16 cellular contexts compared by ENCODE assay signal in the genomic region with DNA sequence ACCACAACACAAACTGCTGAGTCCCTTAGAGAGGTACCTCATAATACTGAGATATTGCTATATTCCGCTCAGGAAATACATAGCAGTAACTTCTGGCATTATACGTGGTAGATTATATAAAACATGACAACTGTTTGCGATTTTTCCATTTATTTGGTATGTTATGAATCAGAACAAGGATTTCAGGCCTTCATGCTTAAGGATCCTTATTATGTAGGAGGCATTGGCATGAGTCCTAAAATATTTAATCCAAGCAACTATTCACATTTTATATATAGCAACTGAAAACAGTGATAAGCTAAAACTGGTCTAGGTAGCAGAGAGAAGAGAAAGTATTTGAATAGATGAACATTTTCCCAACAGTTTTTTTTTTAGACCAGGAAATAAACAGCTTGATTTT.
DNase-seq lines count a peak whose midpoint lies in the region; ATAC-seq, FAIRE-seq and TF ChIP-seq lines count a peak whose summit lies in the region.
"Had no signal": no experiment of that assay in that cellular context is flagged by ENCODE, and none has a peak within 500 bp of the region (broad histone marks: within the 10 kb centered on the region; RNA-seq: fewer than 3 reads in every experiment).

No MANE protein-coding gene starts in this region.

- WGBS in right lobe of liver (ENCODE audit: insufficient coverage, low coverage, low lambda C conversion rate, missing lambda C conversion rate) = 73% methylated on average over 3 of the region's 3 CpGs
- WGBS in HepG2 (ENCODE audit: low lambda C conversion rate) = 30% methylated on average over 3 of the region's 3 CpGs

- H3K9me3 ChIP-seq in right lobe of liver (no peaks in the 10 kb centered on the region), HepG2 (ENCODE audit: low read length) (no peaks in the 10 kb centered on the region), osteoblast (ENCODE audit: low read depth, low read length) (no peaks in the 10 kb centered on the region)

- FAIRE-seq in HepG2 (lab: Jason Lieb, UNC) (no peak), D721Med (lab: Jason Lieb, UNC) (no peak)
- FAIRE-seq: GM12892, RCC 7860 had no signal

- H3K9ac ChIP-seq in HepG2 (ENCODE audit: insufficient read depth, low read depth, low read length) = no peak overlapping the region

- POLR2A ChIA-PET in HepG2 (lab: Yijun Ruan, JAX) = no interaction called here

- H3K27ac ChIP-seq in right lobe of liver (peak overlapping the region in 2 of 3 donors; percentile 12 to 21), HepG2 (ENCODE audit: extremely low read length, insufficient read depth, low read length) (no peak overlapping the region), osteoblast (ENCODE audit: low read depth, low read length) (peak overlapping the region; percentile 57)

- peaks cover 0 to 5% (median 0%) of the 10 kb centered on the region in 4 donors for H3K4me1 ChIP-seq in right lobe of liver
- no peaks in the 10 kb centered on the region for H3K4me1 ChIP-seq in HepG2 (ENCODE audit: insufficient read depth, low read length)
- H3K4me1 ChIP-seq in osteoblast (ENCODE audit: insufficient read depth, low read length) = peaks cover 18% of the 10 kb centered on the region

- no peak overlapping the region for H2AFZ ChIP-seq in HepG2 (ENCODE audit: low read length)
- H2AFZ ChIP-seq in osteoblast (ENCODE audit: low read length) = peak overlapping the region; percentile 24

- TF ChIP-seq EP300 in HepG2 (IDR thresholded peaks at IDR 0.05; ENCODE audit: low read depth in 2 of 2, low read length in 2 of 2) (no peak), HepG2 (CRISPR knock-in tag; IDR thresholded peaks at IDR 0.05; ENCODE audit: borderline replicate concordance) (no peak)

- TF ChIP-seq RAD21 in HepG2 (CRISPR knock-in tag; IDR thresholded peaks at IDR 0.05) = no peak

- TF ChIP-seq CTCF in right lobe of liver (IDR thresholded peaks at IDR 0.05) = no peak
- no peak for TF ChIP-seq CTCF in HepG2 (CRISPR knock-in tag; IDR thresholded peaks at IDR 0.05)
- TF ChIP-seq CTCF in osteoblast (IDR thresholded peaks at IDR 0.05; ENCODE audit: extremely low read depth, low read depth, low read length) = no peak
- no peak for TF ChIP-seq CTCF in D721Med (IDR thresholded peaks at IDR 0.05; ENCODE audit: insufficient read depth, missing control alignments)

- intact Hi-C loops in right lobe of liver (cut with DNase I) = no loop called here
- intact Hi-C loops in HepG2 (cut with micrococcal nuclease; ENCODE audit: unreplicated experiment) = no loop called here

- H3K36me3 ChIP-seq in right lobe of liver (no peaks in the 10 kb centered on the region), HepG2 (replicated peaks in 1 of 2; ENCODE audit: control insufficient read depth in 1 of 2, insufficient read depth in 2 of 2, low read length in 2 of 2) (no peaks in the 10 kb centered on the region), osteoblast (ENCODE audit: insufficient read depth, low read length) (no peaks in the 10 kb centered on the region)

- in situ Hi-C loops in HepG2 (cut with HindIII; ENCODE audit: extremely low pct_ligation_motif_present, low pct_unique_long_range_greater_than_20kb) = no loop called here

- no TSS peak for BruUV-seq in HepG2 (replicated peaks; lab: Mats Ljungman, UMichigan)

- CTCF ChIA-PET in HepG2 (lab: Yijun Ruan, JAX; ENCODE audit: low intra/inter-chr PET ratio, low total read pairs) = no interaction called here

- H3K27me3 ChIP-seq in right lobe of liver (no peaks in the 10 kb centered on the region), HepG2 (ENCODE audit: control insufficient read depth in 1 of 2, insufficient read depth in 2 of 2, low read length in 2 of 2) (no peaks in the 10 kb centered on the region), osteoblast (ENCODE audit: insufficient read depth, low read length) (no peaks in the 10 kb centered on the region)

- DNase-seq in right lobe of liver (no peak), HepG2 (ENCODE audit: low spot score) (no peak), dedifferentiated amniotic fluid mesenchymal stem cell (ENCODE audit: extremely low spot score) (peak; percentile 72), osteoblast (ENCODE audit: insufficient read length, low spot score, missing footprints) (no peak), NCI-H524 (lab: John Stamatoyannopoulos, UW) (no peak), NOMO-1 treated with DMSO at 0.1 percent for 48 hours (lab: John Stamatoyannopoulos, UW; ENCODE audit: unreplicated experiment) (no peak), D721Med (ENCODE audit: insufficient read length, low spot score) (no peak)
- DNase-seq: ACHN; CD4-positive, alpha-beta T cell; DND-41; GDM1; NCI-H1930; NCI-H2171 treated with DMSO at 0.1 percent for 48 hours had no signal

- H3K4me2 ChIP-seq in HepG2 (ENCODE audit: low read depth, low read length) (no peak overlapping the region), osteoblast (ENCODE audit: insufficient read depth, low read length) (peak overlapping the region; percentile 1)

- H3K4me3 ChIP-seq in right lobe of liver (no peak overlapping the region), HepG2 (replicated peaks in 1 of 3; ENCODE audit: insufficient read depth in 1 of 3, low read depth in 2 of 3, low read length in 3 of 3) (no peak overlapping the region), osteoblast (ENCODE audit: insufficient read depth, low read length) (no peak overlapping the region)

- TF ChIP-seq POLR2A in right lobe of liver (IDR thresholded peaks at IDR 0.05) (no peak), HepG2 (IDR thresholded peaks at IDR 0.05; ENCODE audit: insufficient read depth in 1 of 2, low read depth in 2 of 2, low read length in 2 of 2) (no peak)

- ATAC-seq in right lobe of liver = no peak
- no peak for ATAC-seq in HepG2
- ATAC-seq: HCT116 had no signal

- H4K20me1 ChIP-seq in HepG2 (ENCODE audit: insufficient read depth, low read length) (no peaks in the 10 kb centered on the region), osteoblast (ENCODE audit: insufficient read depth, low read length) (no peaks in the 10 kb centered on the region)

- H3K79me2 ChIP-seq in HepG2 (ENCODE audit: insufficient read depth, low read length) (no peaks in the 10 kb centered on the region), osteoblast (ENCODE audit: insufficient read depth, low read length) (no peaks in the 10 kb centered on the region)

TF ChIP-seq in HepG2, 621 proteins besides CTCF, POLR2A, EP300 and RAD21:
- TF ChIP-seq, protein P1, sequence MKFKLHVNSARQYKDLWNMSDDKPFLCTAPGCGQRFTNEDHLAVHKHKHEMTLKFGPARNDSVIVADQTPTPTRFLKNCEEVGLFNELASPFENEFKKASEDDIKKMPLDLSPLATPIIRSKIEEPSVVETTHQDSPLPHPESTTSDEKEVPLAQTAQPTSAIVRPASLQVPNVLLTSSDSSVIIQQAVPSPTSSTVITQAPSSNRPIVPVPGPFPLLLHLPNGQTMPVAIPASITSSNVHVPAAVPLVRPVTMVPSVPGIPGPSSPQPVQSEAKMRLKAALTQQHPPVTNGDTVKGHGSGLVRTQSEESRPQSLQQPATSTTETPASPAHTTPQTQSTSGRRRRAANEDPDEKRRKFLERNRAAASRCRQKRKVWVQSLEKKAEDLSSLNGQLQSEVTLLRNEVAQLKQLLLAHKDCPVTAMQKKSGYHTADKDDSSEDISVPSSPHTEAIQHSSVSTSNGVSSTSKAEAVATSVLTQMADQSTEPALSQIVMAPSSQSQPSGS (CRISPR knock-in tag; IDR thresholded peaks at IDR 0.05) = no peak
- TF ChIP-seq HOXA7 (CRISPR knock-in tag; IDR thresholded peaks at IDR 0.05) (no peak), TGIF2 (CRISPR knock-in tag; IDR thresholded peaks at IDR 0.05) (no peak), MEIS2 (CRISPR knock-in tag; IDR thresholded peaks at IDR 0.05) (no peak)
- TF ChIP-seq, protein P2, sequence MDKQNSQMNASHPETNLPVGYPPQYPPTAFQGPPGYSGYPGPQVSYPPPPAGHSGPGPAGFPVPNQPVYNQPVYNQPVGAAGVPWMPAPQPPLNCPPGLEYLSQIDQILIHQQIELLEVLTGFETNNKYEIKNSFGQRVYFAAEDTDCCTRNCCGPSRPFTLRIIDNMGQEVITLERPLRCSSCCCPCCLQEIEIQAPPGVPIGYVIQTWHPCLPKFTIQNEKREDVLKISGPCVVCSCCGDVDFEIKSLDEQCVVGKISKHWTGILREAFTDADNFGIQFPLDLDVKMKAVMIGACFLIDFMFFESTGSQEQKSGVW (CRISPR knock-in tag; IDR thresholded peaks at IDR 0.05; ENCODE audit: borderline replicate concordance) = no peak
TF ChIP-seq in HepG2: peak in this region for 0.
